Comparison of ENCODE assay signal across 1 cellular context in genomic region chr12:49256274-49256637, GRCh38.
TF ChIP-seq lines count a peak whose summit lies in the region.

No MANE protein-coding gene starts in this region.

TF ChIP-seq in K562, 482 proteins besides CTCF, POLR2A, EP300 and RAD21:
- no peak for TF ChIP-seq RFX5 (IDR thresholded peaks at IDR 0.05; ENCODE audit: low read depth, low read length)
- TF ChIP-seq ARID1B (IDR thresholded peaks at IDR 0.05) = peak; percentile 67
- 0 out of 2 replicates have a peak, but pooled peaks have one; percentile 25 for TF ChIP-seq NCOR1 (IDR thresholded peaks at IDR 0.05)
- TF ChIP-seq ZNF583 (CRISPR knock-in tag; IDR thresholded peaks at IDR 0.05) = no peak
- peak; percentile 28; the same call in 1 of the 2 replicates for TF ChIP-seq CBFA2T2 (conservative IDR thresholded peaks at IDR 0.05)
- TF ChIP-seq JUND (IDR thresholded peaks at IDR 0.05; ENCODE audit: borderline replicate concordance, low read depth, low read length) = peak; percentile 13; the same call in 1 of the 2 replicates
- no peak for TF ChIP-seq JUND (tag; IDR thresholded peaks at IDR 0.05; ENCODE audit: borderline replicate concordance, low read depth, low read length)
- TF ChIP-seq SMARCE1 (IDR thresholded peaks at IDR 0.05) = peak; percentile 29; the same call in 1 of the 2 replicates
- TF ChIP-seq CREB3 (tag; conservative IDR thresholded peaks at IDR 0.05; ENCODE audit: low read depth) = no peak
- TF ChIP-seq CBFA2T3 (IDR thresholded peaks at IDR 0.05) = peak; percentile 57; the same call in 1 of the 2 replicates
- peak; percentile 62 for TF ChIP-seq TCF3 (CRISPR knock-in tag; IDR thresholded peaks at IDR 0.05)
- peak; percentile 41 for TF ChIP-seq TAL1 (IDR thresholded peaks at IDR 0.05)
